In the genomic region with DNA sequence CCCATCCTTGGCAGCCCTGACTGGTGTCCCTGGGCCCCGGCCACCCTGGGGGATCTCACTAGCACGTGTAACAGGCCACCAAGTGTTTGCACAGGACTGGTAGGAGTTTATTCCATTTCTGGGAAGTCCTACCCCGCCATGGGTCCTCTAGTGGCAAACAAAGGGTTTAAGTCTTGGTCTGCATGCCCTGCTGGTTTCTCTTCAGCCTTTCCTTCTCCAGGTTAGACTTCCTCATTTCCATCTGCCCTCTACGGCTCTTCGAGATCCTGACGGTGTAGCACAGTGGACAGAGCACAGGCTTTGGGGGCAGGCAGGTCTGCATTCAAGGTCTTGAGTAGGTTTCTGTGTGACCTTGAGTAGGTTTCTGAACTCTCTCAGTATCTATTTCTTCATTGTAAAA, we compare ENCODE assay signal across 1 cellular context.
TF ChIP-seq lines count a peak whose summit lies in the region.

No MANE protein-coding gene starts in this region.

TF ChIP-seq in GM23338, 12 proteins besides CTCF, POLR2A, EP300 and RAD21:
- TF ChIP-seq, protein P1, sequence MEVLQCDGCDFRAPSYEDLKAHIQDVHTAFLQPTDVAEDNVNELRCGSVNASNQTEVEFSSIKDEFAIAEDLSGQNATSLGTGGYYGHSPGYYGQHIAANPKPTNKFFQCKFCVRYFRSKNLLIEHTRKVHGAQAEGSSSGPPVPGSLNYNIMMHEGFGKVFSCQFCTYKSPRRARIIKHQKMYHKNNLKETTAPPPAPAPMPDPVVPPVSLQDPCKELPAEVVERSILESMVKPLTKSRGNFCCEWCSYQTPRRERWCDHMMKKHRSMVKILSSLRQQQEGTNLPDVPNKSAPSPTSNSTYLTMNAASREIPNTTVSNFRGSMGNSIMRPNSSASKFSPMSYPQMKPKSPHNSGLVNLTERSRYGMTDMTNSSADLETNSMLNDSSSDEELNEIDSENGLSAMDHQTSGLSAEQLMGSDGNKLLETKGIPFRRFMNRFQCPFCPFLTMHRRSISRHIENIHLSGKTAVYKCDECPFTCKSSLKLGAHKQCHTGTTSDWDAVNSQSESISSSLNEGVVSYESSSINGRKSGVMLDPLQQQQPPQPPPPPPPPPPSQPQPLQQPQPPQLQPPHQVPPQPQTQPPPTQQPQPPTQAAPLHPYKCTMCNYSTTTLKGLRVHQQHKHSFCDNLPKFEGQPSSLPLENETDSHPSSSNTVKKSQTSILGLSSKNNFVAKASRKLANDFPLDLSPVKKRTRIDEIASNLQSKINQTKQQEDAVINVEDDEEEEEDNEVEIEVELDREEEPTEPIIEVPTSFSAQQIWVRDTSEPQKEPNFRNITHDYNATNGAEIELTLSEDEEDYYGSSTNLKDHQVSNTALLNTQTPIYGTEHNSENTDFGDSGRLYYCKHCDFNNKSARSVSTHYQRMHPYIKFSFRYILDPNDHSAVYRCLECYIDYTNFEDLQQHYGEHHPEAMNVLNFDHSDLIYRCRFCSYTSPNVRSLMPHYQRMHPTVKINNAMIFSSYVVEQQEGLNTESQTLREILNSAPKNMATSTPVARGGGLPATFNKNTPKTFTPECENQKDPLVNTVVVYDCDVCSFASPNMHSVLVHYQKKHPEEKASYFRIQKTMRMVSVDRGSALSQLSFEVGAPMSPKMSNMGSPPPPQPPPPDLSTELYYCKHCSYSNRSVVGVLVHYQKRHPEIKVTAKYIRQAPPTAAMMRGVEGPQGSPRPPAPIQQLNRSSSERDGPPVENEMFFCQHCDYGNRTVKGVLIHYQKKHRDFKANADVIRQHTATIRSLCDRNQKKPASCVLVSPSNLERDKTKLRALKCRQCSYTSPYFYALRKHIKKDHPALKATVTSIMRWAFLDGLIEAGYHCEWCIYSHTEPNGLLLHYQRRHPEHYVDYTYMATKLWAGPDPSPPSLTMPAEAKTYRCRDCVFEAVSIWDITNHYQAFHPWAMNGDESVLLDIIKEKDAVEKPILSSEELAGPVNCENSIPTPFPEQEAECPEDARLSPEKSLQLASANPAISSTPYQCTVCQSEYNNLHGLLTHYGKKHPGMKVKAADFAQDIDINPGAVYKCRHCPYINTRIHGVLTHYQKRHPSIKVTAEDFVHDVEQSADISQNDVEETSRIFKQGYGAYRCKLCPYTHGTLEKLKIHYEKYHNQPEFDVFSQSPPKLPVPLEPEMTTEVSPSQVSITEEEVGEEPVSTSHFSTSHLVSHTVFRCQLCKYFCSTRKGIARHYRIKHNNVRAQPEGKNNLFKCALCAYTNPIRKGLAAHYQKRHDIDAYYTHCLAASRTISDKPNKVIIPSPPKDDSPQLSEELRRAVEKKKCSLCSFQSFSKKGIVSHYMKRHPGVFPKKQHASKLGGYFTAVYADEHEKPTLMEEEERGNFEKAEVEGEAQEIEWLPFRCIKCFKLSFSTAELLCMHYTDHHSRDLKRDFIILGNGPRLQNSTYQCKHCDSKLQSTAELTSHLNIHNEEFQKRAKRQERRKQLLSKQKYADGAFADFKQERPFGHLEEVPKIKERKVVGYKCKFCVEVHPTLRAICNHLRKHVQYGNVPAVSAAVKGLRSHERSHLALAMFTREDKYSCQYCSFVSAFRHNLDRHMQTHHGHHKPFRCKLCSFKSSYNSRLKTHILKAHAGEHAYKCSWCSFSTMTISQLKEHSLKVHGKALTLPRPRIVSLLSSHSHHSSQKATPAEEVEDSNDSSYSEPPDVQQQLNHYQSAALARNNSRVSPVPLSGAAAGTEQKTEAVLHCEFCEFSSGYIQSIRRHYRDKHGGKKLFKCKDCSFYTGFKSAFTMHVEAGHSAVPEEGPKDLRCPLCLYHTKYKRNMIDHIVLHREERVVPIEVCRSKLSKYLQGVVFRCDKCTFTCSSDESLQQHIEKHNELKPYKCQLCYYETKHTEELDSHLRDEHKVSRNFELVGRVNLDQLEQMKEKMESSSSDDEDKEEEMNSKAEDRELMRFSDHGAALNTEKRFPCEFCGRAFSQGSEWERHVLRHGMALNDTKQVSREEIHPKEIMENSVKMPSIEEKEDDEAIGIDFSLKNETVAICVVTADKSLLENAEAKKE (CRISPR knock-in tag; IDR thresholded peaks at IDR 0.05), result no peak
- TF ChIP-seq, protein P2, sequence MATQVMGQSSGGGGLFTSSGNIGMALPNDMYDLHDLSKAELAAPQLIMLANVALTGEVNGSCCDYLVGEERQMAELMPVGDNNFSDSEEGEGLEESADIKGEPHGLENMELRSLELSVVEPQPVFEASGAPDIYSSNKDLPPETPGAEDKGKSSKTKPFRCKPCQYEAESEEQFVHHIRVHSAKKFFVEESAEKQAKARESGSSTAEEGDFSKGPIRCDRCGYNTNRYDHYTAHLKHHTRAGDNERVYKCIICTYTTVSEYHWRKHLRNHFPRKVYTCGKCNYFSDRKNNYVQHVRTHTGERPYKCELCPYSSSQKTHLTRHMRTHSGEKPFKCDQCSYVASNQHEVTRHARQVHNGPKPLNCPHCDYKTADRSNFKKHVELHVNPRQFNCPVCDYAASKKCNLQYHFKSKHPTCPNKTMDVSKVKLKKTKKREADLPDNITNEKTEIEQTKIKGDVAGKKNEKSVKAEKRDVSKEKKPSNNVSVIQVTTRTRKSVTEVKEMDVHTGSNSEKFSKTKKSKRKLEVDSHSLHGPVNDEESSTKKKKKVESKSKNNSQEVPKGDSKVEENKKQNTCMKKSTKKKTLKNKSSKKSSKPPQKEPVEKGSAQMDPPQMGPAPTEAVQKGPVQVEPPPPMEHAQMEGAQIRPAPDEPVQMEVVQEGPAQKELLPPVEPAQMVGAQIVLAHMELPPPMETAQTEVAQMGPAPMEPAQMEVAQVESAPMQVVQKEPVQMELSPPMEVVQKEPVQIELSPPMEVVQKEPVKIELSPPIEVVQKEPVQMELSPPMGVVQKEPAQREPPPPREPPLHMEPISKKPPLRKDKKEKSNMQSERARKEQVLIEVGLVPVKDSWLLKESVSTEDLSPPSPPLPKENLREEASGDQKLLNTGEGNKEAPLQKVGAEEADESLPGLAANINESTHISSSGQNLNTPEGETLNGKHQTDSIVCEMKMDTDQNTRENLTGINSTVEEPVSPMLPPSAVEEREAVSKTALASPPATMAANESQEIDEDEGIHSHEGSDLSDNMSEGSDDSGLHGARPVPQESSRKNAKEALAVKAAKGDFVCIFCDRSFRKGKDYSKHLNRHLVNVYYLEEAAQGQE (IDR thresholded peaks at IDR 0.05; ENCODE audit: unreplicated experiment), result no peak
- TF ChIP-seq ZNF114 (CRISPR knock-in tag; IDR thresholded peaks at IDR 0.05) (no peak), JUNB (IDR thresholded peaks at IDR 0.05; ENCODE audit: unreplicated experiment) (no peak), EZH2phosphoT487 (IDR thresholded peaks at IDR 0.05; ENCODE audit: unreplicated experiment) (no peak), STAT1 (IDR thresholded peaks at IDR 0.05; ENCODE audit: unreplicated experiment) (no peak), ZNF331 (CRISPR knock-in tag; IDR thresholded peaks at IDR 0.05; ENCODE audit: low read depth) (no peak)
- TF ChIP-seq, protein P3, sequence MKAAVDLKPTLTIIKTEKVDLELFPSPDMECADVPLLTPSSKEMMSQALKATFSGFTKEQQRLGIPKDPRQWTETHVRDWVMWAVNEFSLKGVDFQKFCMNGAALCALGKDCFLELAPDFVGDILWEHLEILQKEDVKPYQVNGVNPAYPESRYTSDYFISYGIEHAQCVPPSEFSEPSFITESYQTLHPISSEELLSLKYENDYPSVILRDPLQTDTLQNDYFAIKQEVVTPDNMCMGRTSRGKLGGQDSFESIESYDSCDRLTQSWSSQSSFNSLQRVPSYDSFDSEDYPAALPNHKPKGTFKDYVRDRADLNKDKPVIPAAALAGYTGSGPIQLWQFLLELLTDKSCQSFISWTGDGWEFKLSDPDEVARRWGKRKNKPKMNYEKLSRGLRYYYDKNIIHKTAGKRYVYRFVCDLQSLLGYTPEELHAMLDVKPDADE (IDR thresholded peaks at IDR 0.05), result no peak
